Comparison of ENCODE assay signal across 8 cellular contexts in genomic region chr19:45177817-45178261, GRCh38. TPM values are rescaled to one million over a fixed set of nuclear protein-coding genes. Genes with fewer than 3 reads are reported as not detected.
DNase-seq lines count a peak whose midpoint lies in the region; ATAC-seq, FAIRE-seq and TF ChIP-seq lines count a peak whose summit lies in the region.

TRAPPC6A (minus strand) TSS chr19:45178237; CDS start chr19:45178218, 19 bp downstream.

- H3K27ac Mint-ChIP-seq in natural killer cell treated with Interleukin-12 subunit alpha and Interleukin-12 subunit beta and Interleukin-15 and Interleukin-18, amount 100 ng/mL, for 72 hours: peak within 1 kb of the TSS; percentile 90

- ATAC-seq in HG03139 (IDR thresholded peaks at IDR 0.05; ENCODE audit: unreplicated experiment): peak; percentile 3
- peak; percentile 5 for ATAC-seq in SK-N-SH treated with all-trans-retinoic acid at 6 μM for 48 hours
- peak; percentile 51 for ATAC-seq in esophagus mucosa
- ATAC-seq in natural killer cell treated with Interleukin-12 subunit alpha and Interleukin-12 subunit beta and Interleukin-15 and Interleukin-18, amount 100 ng/mL, for 72 hours: peak in 1 of 2 donors; percentile 19

- H3K9me3 Mint-ChIP-seq in natural killer cell treated with Interleukin-12 subunit alpha and Interleukin-12 subunit beta and Interleukin-15 and Interleukin-18, amount 100 ng/mL, for 72 hours: no peaks in the 10 kb centered on the region

- H3K4me1 Mint-ChIP-seq in natural killer cell treated with Interleukin-12 subunit alpha and Interleukin-12 subunit beta and Interleukin-15 and Interleukin-18, amount 100 ng/mL, for 72 hours (ENCODE audit: low read depth in 2 of 2): peaks cover 27 to 29% of the 10 kb centered on the region in 2 donors

- peak; percentile 80 for DNase-seq in SIG-M5 treated with dmso at 0.1 percent for 504 hours (lab: John Stamatoyannopoulos, UW; ENCODE audit: unreplicated experiment)
- no peak for DNase-seq in SIG-M5 (lab: John Stamatoyannopoulos, UW)
- DNase-seq in natural killer cell treated with Interleukin-12 subunit alpha and Interleukin-12 subunit beta and Interleukin-15 and Interleukin-18, amount 100 ng/mL, for 72 hours (ENCODE audit: low spot score): no peak
- no peak for DNase-seq in stimulated activated CD4-positive, alpha-beta T cell treated with anti-CD3 and anti-CD28 coated beads, Interleukin-15, amount 100 ng/mL, for 24 hours
- DNase-seq in frontal cortex (ENCODE audit: low spot score in 2 of 2): no peak

- H3K27me3 Mint-ChIP-seq in natural killer cell treated with Interleukin-12 subunit alpha and Interleukin-12 subunit beta and Interleukin-15 and Interleukin-18, amount 100 ng/mL, for 72 hours: no peaks in the 10 kb centered on the region

- FAIRE-seq in frontal cortex (lab: Jason Lieb, UNC): no peak

- H3K4me3 Mint-ChIP-seq in natural killer cell treated with Interleukin-12 subunit alpha and Interleukin-12 subunit beta and Interleukin-15 and Interleukin-18, amount 100 ng/mL, for 72 hours: peak within 1 kb of the TSS; percentile 95

- H3K36me3 Mint-ChIP-seq in natural killer cell treated with Interleukin-12 subunit alpha and Interleukin-12 subunit beta and Interleukin-15 and Interleukin-18, amount 100 ng/mL, for 72 hours: no peaks in the 10 kb centered on the region

TF ChIP-seq in SK-N-SH treated with all-trans-retinoic acid at 6 μM for 48 hours, 23 proteins besides CTCF, POLR2A, EP300 and RAD21:
- no peak for TF ChIP-seq TCF4 (CRISPR knock-in tag; IDR thresholded peaks at IDR 0.05; ENCODE audit: borderline replicate concordance)
- TF ChIP-seq PATZ1 (CRISPR knock-in tag; IDR thresholded peaks at IDR 0.05; ENCODE audit: borderline replicate concordance): no peak
- TF ChIP-seq OSR1 (CRISPR knock-in tag; IDR thresholded peaks at IDR 0.05): no peak
- no peak for TF ChIP-seq PPARA (CRISPR knock-in tag; IDR thresholded peaks at IDR 0.05; ENCODE audit: borderline replicate concordance)
- TF ChIP-seq BACH2 (CRISPR knock-in tag; IDR thresholded peaks at IDR 0.05; ENCODE audit: borderline replicate concordance): no peak
- TF ChIP-seq ESRRG (CRISPR knock-in tag; IDR thresholded peaks at IDR 0.05): no peak
- no peak for TF ChIP-seq ZFP30 (CRISPR knock-in tag; IDR thresholded peaks at IDR 0.05)
- no peak for TF ChIP-seq ZC3H10 (CRISPR knock-in tag; IDR thresholded peaks at IDR 0.05)
- TF ChIP-seq ISL1 (CRISPR knock-in tag; IDR thresholded peaks at IDR 0.05): no peak
- no peak for TF ChIP-seq POU6F1 (CRISPR knock-in tag; IDR thresholded peaks at IDR 0.05; ENCODE audit: borderline replicate concordance, low read depth)
- no peak for TF ChIP-seq RARB (CRISPR knock-in tag; IDR thresholded peaks at IDR 0.05)
- TF ChIP-seq ZFP3 (CRISPR knock-in tag; IDR thresholded peaks at IDR 0.05): no peak
- no peak for TF ChIP-seq CSRNP3 (CRISPR knock-in tag; IDR thresholded peaks at IDR 0.05)

RNA-seq across cellular contexts. Expression of gene TRAPPC6A, which starts in this region (rescaled TPM):
- total RNA-seq in esophagus mucosa (19.6 TPM), frontal cortex (2.9 TPM)
- total RNA-seq in natural killer cell treated with Interleukin-12 subunit alpha and Interleukin-12 subunit beta and Interleukin-15 and Interleukin-18, amount 100 ng/mL, for 72 hours: 10 to 100 TPM; 17.5 to 33.5 TPM
